ENCODE assay signal across 1 cellular context in genomic region chr19:1507763-1508506, GRCh38.
TF ChIP-seq lines count a peak whose summit lies in the region.

No MANE protein-coding gene starts in this region.

TF ChIP-seq in HepG2, 621 proteins besides CTCF, POLR2A, EP300 and RAD21:
- peak; percentile 44 for TF ChIP-seq AGO2 (optimal IDR thresholded peaks at IDR 0.05; ENCODE audit: low read depth, low read length)
- TF ChIP-seq ZFP91 (CRISPR knock-in tag; IDR thresholded peaks at IDR 0.05; ENCODE audit: borderline replicate concordance) = peak; percentile 100
- peak; percentile 50; the same call in 1 of the 2 replicates for TF ChIP-seq CREB1 (IDR thresholded peaks at IDR 0.05)
- peak; percentile 78; the same call in 1 of the 2 replicates for TF ChIP-seq CREB1 (CRISPR knock-in tag; IDR thresholded peaks at IDR 0.05)
- no peak for TF ChIP-seq DRAP1 (CRISPR knock-in tag; IDR thresholded peaks at IDR 0.05)
- TF ChIP-seq ZNF614 (CRISPR knock-in tag; IDR thresholded peaks at IDR 0.05; ENCODE audit: borderline replicate concordance) = no peak
- TF ChIP-seq ELF1 (CRISPR knock-in tag; IDR thresholded peaks at IDR 0.05) = peak; percentile 57
- TF ChIP-seq TFAP4 (IDR thresholded peaks at IDR 0.05; ENCODE audit: borderline replicate concordance, low read depth) = peak; percentile 82; the same call in 1 of the 2 replicates
- TF ChIP-seq CHD2 (IDR thresholded peaks at IDR 0.05; ENCODE audit: low read depth, low read length) = no peak
- no peak for TF ChIP-seq HOXA7 (CRISPR knock-in tag; IDR thresholded peaks at IDR 0.05)
- peak; percentile 91 for TF ChIP-seq NFYC (CRISPR knock-in tag; IDR thresholded peaks at IDR 0.05)
- TF ChIP-seq ZNF788 (CRISPR knock-in tag; IDR thresholded peaks at IDR 0.05; ENCODE audit: borderline replicate concordance) = no peak
- peak; percentile 88 for TF ChIP-seq SP2 (CRISPR knock-in tag; IDR thresholded peaks at IDR 0.05)
- no peak for TF ChIP-seq NR0B2 (CRISPR knock-in tag; IDR thresholded peaks at IDR 0.05)
- TF ChIP-seq ATF1 (CRISPR knock-in tag; IDR thresholded peaks at IDR 0.05) = peak; percentile 49; the same call in 1 of the 2 replicates
- peak; percentile 31 for TF ChIP-seq HNRNPLL (IDR thresholded peaks at IDR 0.05; ENCODE audit: low read depth, low read length, poor library complexity, severe bottlenecking)
- peak; percentile 36; the same call in 1 of the 2 replicates for TF ChIP-seq SAP130 (CRISPR knock-in tag; IDR thresholded peaks at IDR 0.05; ENCODE audit: low read depth)
- TF ChIP-seq HOXA3 (CRISPR knock-in tag; IDR thresholded peaks at IDR 0.05) = peak; percentile 36; the same call in 1 of the 2 replicates
- no peak for TF ChIP-seq PTBP1 (IDR thresholded peaks at IDR 0.05; ENCODE audit: low read depth, low read length, poor library complexity, severe bottlenecking)
- TF ChIP-seq ZNF652 (CRISPR knock-in tag; IDR thresholded peaks at IDR 0.05; ENCODE audit: borderline replicate concordance, low read depth) = peak; percentile 98
- TF ChIP-seq UBTF (CRISPR knock-in tag; IDR thresholded peaks at IDR 0.05) = no peak
- no peak for TF ChIP-seq ZNF746 (CRISPR knock-in tag; IDR thresholded peaks at IDR 0.05)
- TF ChIP-seq ZNF687 (CRISPR knock-in tag; IDR thresholded peaks at IDR 0.05) = 0 out of 2 replicates have a peak, but pooled peaks have one; percentile 32
- TF ChIP-seq NFYB (CRISPR knock-in tag; IDR thresholded peaks at IDR 0.05) = peak; percentile 93
- TF ChIP-seq MAX (IDR thresholded peaks at IDR 0.05) = 0 out of 2 replicates have a peak, but pooled peaks have one; percentile 19
- no peak for TF ChIP-seq SRF (IDR thresholded peaks at IDR 0.05; ENCODE audit: low read depth, low read length)
- peak; percentile 49; the same call in 1 of the 2 replicates for TF ChIP-seq GABPB1 (CRISPR knock-in tag; IDR thresholded peaks at IDR 0.05)
- TF ChIP-seq RBFOX2 (IDR thresholded peaks at IDR 0.05; ENCODE audit: low read depth, low read length) = peak; percentile 68
- TF ChIP-seq ZBTB33 (CRISPR knock-in tag; IDR thresholded peaks at IDR 0.05) = peak; percentile 87
